Comparison of ENCODE assay signal across 20 cellular contexts in genomic region chr4:70772929-70773555, GRCh38. TPM values are rescaled to one million over a fixed set of nuclear protein-coding genes. Genes with fewer than 3 reads are reported as not detected.
DNase-seq lines count a peak whose midpoint lies in the region; ATAC-seq, FAIRE-seq and TF ChIP-seq lines count a peak whose summit lies in the region.
"Had no signal": no experiment of that assay in that cellular context is flagged by ENCODE, and none has a peak within 500 bp of the region (broad histone marks: within the 10 kb centered on the region; RNA-seq: fewer than 3 reads in every experiment).

No MANE protein-coding gene starts in this region.

- peak overlapping the region; percentile 15; the same call in 1 of the 2 replicates for H2AFZ ChIP-seq in OCI-LY7 (ENCODE audit: low read length)

- no peak for TF ChIP-seq POLR2A in GM12891 (IDR thresholded peaks at IDR 0.05; ENCODE audit: low read depth, low read length)

- POLR2A ChIA-PET in OCI-LY7 (lab: Charles Lee): interaction anchor here (0.6 to 1.1 kb wide), 4 partner anchors 30 to 349 kb away, joined by 3 to 4 read pairs (median 3); no protein-coding TSS in a partner anchor
- POLR2A ChIA-PET in activated CD8-positive, alpha-beta T cell treated with anti-CD3 and anti-CD28 coated beads for 36 hours (lab: Charles Lee): no interaction called here

- intact Hi-C loops in OCI-LY7 (cut with micrococcal nuclease; ENCODE audit: unreplicated experiment): no loop called here
- intact Hi-C loops in activated CD8-positive, alpha-beta T cell treated with anti-CD3 and anti-CD28 coated beads for 36 hours (cut with micrococcal nuclease): no loop called here

- H3K79me2 ChIP-seq in OCI-LY7 (ENCODE audit: insufficient read depth, low read depth, low read length): no peaks in the 10 kb centered on the region

- DNase-seq in GM12891 (ENCODE audit: insufficient read length, low spot score): peak; percentile 9
- DNase-seq in OCI-LY7 (ENCODE audit: low spot score): no peak
- no peak for DNase-seq in G401 (ENCODE audit: low spot score)
- DNase-seq in NK-92 treated with Interleukin-12 subunit alpha and Interleukin-12 subunit beta, amount 100 ng/mL, for 24 hours (lab: John Stamatoyannopoulos, UW): no peak
- DNase-seq in foreskin melanocyte: no peak
- no peak for DNase-seq in activated CD8-positive, alpha-beta T cell treated with anti-CD3 and anti-CD28 coated beads for 36 hours
- DNase-seq: activated CD4-positive, CD25-positive, alpha-beta regulatory T cell treated with anti-CD3 and anti-CD28 coated beads, Interleukin-2, amount 50 U/mL, for 72 hours; activated naive CD8-positive, alpha-beta T cell treated with anti-CD3 and anti-CD28 coated beads, Interleukin-2, amount 10 ng/mL, durations not matched to agents 7 days and 5 days; central memory CD4-positive, alpha-beta T cell; DMS 273 treated with DMSO at 0.1 percent for 48 hours; endodermal cell; foreskin fibroblast; NCI-H187; T-helper 1 cell had no signal

- no peak overlapping the region for H3K4me3 Mint-ChIP-seq in activated CD8-positive, alpha-beta T cell treated with anti-CD3 and anti-CD28 coated beads for 36 hours
- H3K4me3 Mint-ChIP-seq: activated naive CD8-positive, alpha-beta T cell treated with anti-CD3 and anti-CD28 coated beads, Interleukin-2, amount 10 ng/mL, durations not matched to agents 7 days and 5 days; endodermal cell; natural killer cell treated with Interleukin-12 subunit alpha and Interleukin-12 subunit beta and Interleukin-15 and Interleukin-18, amount 100 ng/mL, for 72 hours had no signal

- in situ Hi-C loops in G401 (cut with HindIII; ENCODE audit: low sequenced_read_pairs): no loop called here

- FAIRE-seq in GM12891 (lab: Jason Lieb, UNC): no peak
- FAIRE-seq: RCC 7860 had no signal

- H3K9me2 ChIP-seq in OCI-LY7 (ENCODE audit: insufficient read depth, low read length): no peaks in the 10 kb centered on the region

- peaks cover 11% of the 10 kb centered on the region for H3K4me1 ChIP-seq in OCI-LY7 (ENCODE audit: insufficient read depth, low read length, poor library complexity, severe bottlenecking)
- H3K4me1 ChIP-seq: suprapubic skin had no signal

- H3K36me3 ChIP-seq in OCI-LY7 (ENCODE audit: insufficient read depth, low read length): peaks cover 7% of the 10 kb centered on the region

- no peak overlapping the region for H3K4me3 ChIP-seq in OCI-LY7 (ENCODE audit: low read depth, low read length, poor library complexity, severe bottlenecking)
- H3K4me3 ChIP-seq: lung, suprapubic skin had no signal

- H3K36me3 Mint-ChIP-seq in activated CD8-positive, alpha-beta T cell treated with anti-CD3 and anti-CD28 coated beads for 36 hours (ENCODE audit: low read depth): peaks cover 3% of the 10 kb centered on the region

- no peak overlapping the region for H3K27ac ChIP-seq in OCI-LY7 (ENCODE audit: low read depth, low read length, poor library complexity, severe bottlenecking)
- H3K27ac ChIP-seq: suprapubic skin had no signal

- peak overlapping the region; percentile 24; the same call in 1 of the 2 replicates for H3K4me2 ChIP-seq in OCI-LY7 (ENCODE audit: low read length)

- no peaks in the 10 kb centered on the region for H3K27me3 Mint-ChIP-seq in activated CD8-positive, alpha-beta T cell treated with anti-CD3 and anti-CD28 coated beads for 36 hours
- H3K27me3 Mint-ChIP-seq: activated naive CD8-positive, alpha-beta T cell treated with anti-CD3 and anti-CD28 coated beads, Interleukin-2, amount 10 ng/mL, durations not matched to agents 7 days and 5 days; natural killer cell treated with Interleukin-12 subunit alpha and Interleukin-12 subunit beta and Interleukin-15 and Interleukin-18, amount 100 ng/mL, for 72 hours had no signal

- H3K9me3 ChIP-seq in OCI-LY7 (ENCODE audit: low read length): no peaks in the 10 kb centered on the region
- H3K9me3 ChIP-seq: suprapubic skin had no signal

- H3K9me3 Mint-ChIP-seq in activated CD8-positive, alpha-beta T cell treated with anti-CD3 and anti-CD28 coated beads for 36 hours: no peaks in the 10 kb centered on the region
- H3K9me3 Mint-ChIP-seq: activated naive CD8-positive, alpha-beta T cell treated with anti-CD3 and anti-CD28 coated beads, Interleukin-2, amount 10 ng/mL, durations not matched to agents 7 days and 5 days; endodermal cell; natural killer cell treated with Interleukin-12 subunit alpha and Interleukin-12 subunit beta and Interleukin-15 and Interleukin-18, amount 100 ng/mL, for 72 hours had no signal

- BruUV-seq in OCI-LY7 (replicated peaks; lab: Mats Ljungman, UMichigan): no TSS peak

- no peak overlapping the region for H3K27ac Mint-ChIP-seq in activated CD8-positive, alpha-beta T cell treated with anti-CD3 and anti-CD28 coated beads for 36 hours
- H3K27ac Mint-ChIP-seq: activated naive CD8-positive, alpha-beta T cell treated with anti-CD3 and anti-CD28 coated beads, Interleukin-2, amount 10 ng/mL, durations not matched to agents 7 days and 5 days; endodermal cell; natural killer cell treated with Interleukin-12 subunit alpha and Interleukin-12 subunit beta and Interleukin-15 and Interleukin-18, amount 100 ng/mL, for 72 hours had no signal

- peak; percentile 38 for ATAC-seq in GM19468 (IDR thresholded peaks at IDR 0.05; ENCODE audit: extremely low read depth, unreplicated experiment)
- peak; percentile 48 for ATAC-seq in HG03097 (IDR thresholded peaks at IDR 0.05; ENCODE audit: low FRiP score, unreplicated experiment)
- no peak for ATAC-seq in activated CD8-positive, alpha-beta T cell treated with anti-CD3 and anti-CD28 coated beads for 36 hours
- ATAC-seq: natural killer cell treated with Interleukin-12 subunit alpha and Interleukin-12 subunit beta and Interleukin-15 and Interleukin-18, amount 100 ng/mL, for 72 hours had no signal

- H4K20me1 ChIP-seq in OCI-LY7 (ENCODE audit: insufficient read depth, low read length): no peaks in the 10 kb centered on the region

- CTCF ChIA-PET in OCI-LY7 (lab: Charles Lee; ENCODE audit: unreplicated experiment): no interaction called here
- CTCF ChIA-PET in activated CD8-positive, alpha-beta T cell treated with anti-CD3 and anti-CD28 coated beads for 36 hours (lab: Charles Lee): interaction anchor here (0.8 kb wide), 1 partner anchor 11 kb away, joined by 4 read pairs; no protein-coding TSS in a partner anchor

- peaks cover 4% of the 10 kb centered on the region for H3K4me1 Mint-ChIP-seq in activated CD8-positive, alpha-beta T cell treated with anti-CD3 and anti-CD28 coated beads for 36 hours (ENCODE audit: low read depth)
- H3K4me1 Mint-ChIP-seq: endodermal cell had no signal

- TF ChIP-seq CTCF in OCI-LY7 (conservative IDR thresholded peaks at IDR 0.05; ENCODE audit: low read length): no peak
- no peak for TF ChIP-seq CTCF in activated CD8-positive, alpha-beta T cell treated with anti-CD3 and anti-CD28 coated beads for 36 hours (IDR thresholded peaks at IDR 0.05)

TF ChIP-seq in GM12891, 5 proteins besides CTCF, POLR2A, EP300 and RAD21:
- no peak for TF ChIP-seq POU2F2 (IDR thresholded peaks at IDR 0.05; ENCODE audit: low read depth, low read length)
- no peak for TF ChIP-seq TAF1 (IDR thresholded peaks at IDR 0.05; ENCODE audit: low read depth, low read length)
- TF ChIP-seq PAX5 (IDR thresholded peaks at IDR 0.05; ENCODE audit: insufficient read depth, low read length, severe bottlenecking): no peak
- TF ChIP-seq SPI1 (IDR thresholded peaks at IDR 0.05; ENCODE audit: low read depth, low read length): no peak; the same call in 1 of the 2 replicates

RNA-seq across cellular contexts. Expression of gene RUFY3, which starts 51.3 kb away (rescaled TPM):
- 8.8 TPM for polyA plus RNA-seq in GM12891 (2012; ENCODE audit: low read depth, missing spikeins)
- 36.4 and 38.2 TPM in 2 replicates for total RNA-seq in OCI-LY7 (2014; rRNA removed; shearing (Covaris generic))
- 42.6 and 52.2 TPM in 2 replicates for total RNA-seq in OCI-LY7 (2022)
- total RNA-seq in G401 (2014; rRNA removed; shearing (Covaris generic)): 53.8 and 65.2 TPM in 2 replicates
- 10 to 100 TPM; 13.6 to 17.5 TPM for total RNA-seq in activated CD8-positive, alpha-beta T cell treated with anti-CD3 and anti-CD28 coated beads for 36 hours
